In the genomic region with DNA sequence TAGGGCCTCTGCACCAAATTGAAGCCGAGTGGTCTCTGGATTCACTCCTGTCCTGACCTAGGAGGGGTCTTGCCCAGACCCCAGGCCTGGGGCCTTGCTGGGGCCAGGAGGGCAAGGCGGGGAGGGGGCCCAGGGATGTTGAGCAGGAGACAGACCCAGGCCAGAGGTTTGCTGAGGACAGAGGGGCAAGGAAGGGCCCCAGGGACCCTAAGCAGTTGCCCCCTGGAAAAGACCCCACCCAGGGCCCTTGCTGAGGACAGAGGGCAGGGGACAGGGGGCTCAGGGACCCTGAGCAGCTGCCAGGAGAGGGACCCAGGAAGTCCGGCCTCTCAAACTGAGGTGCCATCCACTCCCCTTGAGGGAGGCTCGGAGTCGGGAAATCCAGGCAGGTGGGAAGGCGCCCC, we compare ENCODE assay signal across 14 cellular contexts. TPM values are rescaled to one million over a fixed set of nuclear protein-coding genes. Genes with fewer than 3 reads are reported as not detected.
DNase-seq lines count a peak whose midpoint lies in the region; ATAC-seq, FAIRE-seq and TF ChIP-seq lines count a peak whose summit lies in the region.
"Had no signal": no experiment of that assay in that cellular context is flagged by ENCODE, and none has a peak within 500 bp of the region (broad histone marks: within the 10 kb centered on the region; RNA-seq: fewer than 3 reads in every experiment).

No MANE protein-coding gene starts in this region.

- H3K27ac Mint-ChIP-seq in WTC11, result no peak overlapping the region

- H3K9me3 Mint-ChIP-seq in WTC11, result peaks cover 8% of the 10 kb centered on the region; the same call in 1 of the 2 replicates

- peak overlapping the region; percentile 64 for H3K4me2 ChIP-seq in A549
- peak overlapping the region; percentile 37 for H3K4me2 ChIP-seq in BLaER1

- H3K27ac ChIP-seq in A549, result peak overlapping the region in 1 of 2 experiments; percentile 63; a peak in 2 of 6 replicates
- no peak overlapping the region; the same call in 1 of the 2 replicates for H3K27ac ChIP-seq in BLaER1
- no peak overlapping the region for H3K27ac ChIP-seq in kidney (ENCODE audit: low read depth in 2 of 2, low read length in 2 of 2)
- no peak overlapping the region for H3K27ac ChIP-seq in gastrocnemius medialis
- H3K27ac ChIP-seq: SK-N-MC had no signal

- TF ChIP-seq CTCF in A549 (IDR thresholded peaks at IDR 0.05), result no peak
- TF ChIP-seq CTCF in WTC11 (IDR thresholded peaks at IDR 0.05), result no peak
- TF ChIP-seq CTCF in kidney (IDR thresholded peaks at IDR 0.05; ENCODE audit: borderline replicate concordance, extremely low read depth, insufficient read depth), result no peak
- no peak for TF ChIP-seq CTCF in gastrocnemius medialis (IDR thresholded peaks at IDR 0.05 in 4 of 5, conservative IDR thresholded peaks at IDR 0.05 in 1 of 5)

- intact Hi-C loops in kidney (cut with DNase I), result loop anchor here (10.0 kb wide), 1 partner anchor 312 kb away; no protein-coding TSS in a partner anchor
- intact Hi-C loops in gastrocnemius medialis (cut with DNase I; ENCODE audit: low total_unique reads), result loop anchor here (1.0 to 10.0 kb wide), 3 partner anchors 314 to 552 kb away; a partner anchor contains a TSS

- in situ Hi-C loops in gastrocnemius medialis (cut with MboI; ENCODE audit: low sequenced_read_pairs in 4 of 4), result loop anchor here in 3 of 4 donors (5.0 to 10.0 kb wide), 3 partner anchors 412 to 455 kb away; no protein-coding TSS in a partner anchor

- H3K4me3 Mint-ChIP-seq in WTC11, result peak overlapping the region; percentile 43; the same call in 1 of the 2 replicates

- no peak for ATAC-seq in A549
- no peak for ATAC-seq in WTC11
- no peak for ATAC-seq in HG03469 (IDR thresholded peaks at IDR 0.05; ENCODE audit: unreplicated experiment)
- ATAC-seq in gastrocnemius medialis, result no peak

- H3K9ac ChIP-seq in BLaER1, result no peak overlapping the region
- H3K9ac ChIP-seq in kidney (ENCODE audit: low read length in 2 of 2), result peak overlapping the region in 1 of 2 donors; percentile 12

- POLR2A ChIA-PET in A549 (lab: Yijun Ruan, JAX) (no interaction called here), WTC11 (lab: Charles Lee) (no interaction called here)

- TF ChIP-seq POLR2A in A549 (IDR thresholded peaks at IDR 0.05; ENCODE audit: low read length), result no peak
- no peak for TF ChIP-seq POLR2A in gastrocnemius medialis (IDR thresholded peaks at IDR 0.05)

- H3K36me3 ChIP-seq in BLaER1 (no peaks in the 10 kb centered on the region), kidney (ENCODE audit: control insufficient read depth in 1 of 2, insufficient read depth in 2 of 2, low read length in 2 of 2) (no peaks in the 10 kb centered on the region), gastrocnemius medialis (no peaks in the 10 kb centered on the region)

- no peak for DNase-seq in A549 (ENCODE audit: low read depth in 1 of 2, low spot score in 1 of 2)
- no peak for DNase-seq in WTC11 (ENCODE audit: low spot score)
- peak; percentile 68 for DNase-seq in kidney
- no peak for DNase-seq in activated CD4-positive, alpha-beta T cell treated with anti-CD3 and anti-CD28 coated beads, Interleukin-2, amount 50 U/mL, for 48 hours
- no peak for DNase-seq in gastrocnemius medialis
- DNase-seq: DMS79 had no signal

- H3K4me1 ChIP-seq in A549 (peaks cover 4% of the 10 kb centered on the region; the same call in 1 of the 3 replicates), BLaER1 (peaks cover 22% of the 10 kb centered on the region), kidney (ENCODE audit: control insufficient read depth in 1 of 2, insufficient read depth in 1 of 2, low read depth in 1 of 2, low read length in 2 of 2) (peaks cover 20 to 27% of the 10 kb centered on the region in 2 donors), gastrocnemius medialis (peaks cover 4 to 12% of the 10 kb centered on the region in 2 donors)

- no peak for TF ChIP-seq EP300 in A549 (IDR thresholded peaks at IDR 0.05)

- CTCF ChIA-PET in A549 (lab: Yijun Ruan, JAX), result interaction anchor here (0.6 to 3.4 kb wide), 26 partner anchors 9 to 854 kb away, joined by 3 to 45 read pairs (median 4); no protein-coding TSS in a partner anchor
- CTCF ChIA-PET in WTC11 (lab: Charles Lee), result interaction anchor here (1.0 to 2.3 kb wide), 27 partner anchors 8 to 579 kb away, joined by 3 to 12 read pairs (median 4); a partner anchor contains a TSS

- no peaks in the 10 kb centered on the region for H3K4me1 Mint-ChIP-seq in WTC11

- TF ChIP-seq RAD21 in A549 (conservative IDR thresholded peaks at IDR 0.05 in 1 of 2, IDR thresholded peaks at IDR 0.05 in 1 of 2), result no peak

- FAIRE-seq in A549 (lab: Jason Lieb, UNC) (no peak), kidney (lab: Jason Lieb, UNC) (no peak)
- FAIRE-seq: GM12878 had no signal

- H3K9me3 ChIP-seq in A549 (no peaks in the 10 kb centered on the region), BLaER1 (0 out of 2 replicates have a peak, but pooled peaks cover 6% of the 10 kb centered on the region), kidney (ENCODE audit: control insufficient read depth in 1 of 2, low read length in 2 of 2) (peaks cover 0 to 5% of the 10 kb centered on the region in 2 donors), gastrocnemius medialis (no peaks in the 10 kb centered on the region)

- no peaks in the 10 kb centered on the region for H4K20me1 ChIP-seq in BLaER1

- H3K27me3 ChIP-seq in BLaER1 (no peaks in the 10 kb centered on the region), gastrocnemius medialis (peaks cover 0 to 2% (median 0%) of the 10 kb centered on the region in 3 donors)

- H3K36me3 Mint-ChIP-seq in WTC11, result no peaks in the 10 kb centered on the region

- peaks cover 8% of the 10 kb centered on the region for H3K27me3 Mint-ChIP-seq in WTC11 (ENCODE audit: low read depth)

- 79% methylated on average over 6 of the region's 6 CpGs for WGBS in A549 (ENCODE audit: missing lambda C conversion rate)

- no peak overlapping the region for H3K4me3 ChIP-seq in A549
- no peak overlapping the region for H3K4me3 ChIP-seq in BLaER1
- H3K4me3 ChIP-seq in kidney (ENCODE audit: low read length in 2 of 2), result no peak overlapping the region
- H3K4me3 ChIP-seq in gastrocnemius medialis, result no peak overlapping the region
- H3K4me3 ChIP-seq: GM12878, SK-N-MC had no signal

TF ChIP-seq in A549, 52 proteins besides CTCF, POLR2A, EP300 and RAD21 (continues in another document):
- TF ChIP-seq NFE2L2 (conservative IDR thresholded peaks at IDR 0.05; ENCODE audit: low read length), result no peak
- no peak for TF ChIP-seq HDAC2 (IDR thresholded peaks at IDR 0.05)
- TF ChIP-seq TFCP2L1 (CRISPR knock-in tag; IDR thresholded peaks at IDR 0.05), result no peak
- no peak for TF ChIP-seq CHD2 (IDR thresholded peaks at IDR 0.05; ENCODE audit: low read length, partially characterized antibody)
- TF ChIP-seq JUN (IDR thresholded peaks at IDR 0.05), result no peak
- no peak for TF ChIP-seq ZC3H11A (IDR thresholded peaks at IDR 0.05)
- no peak for TF ChIP-seq FOXS1 (CRISPR knock-in tag; IDR thresholded peaks at IDR 0.05)
- TF ChIP-seq, protein P1, sequence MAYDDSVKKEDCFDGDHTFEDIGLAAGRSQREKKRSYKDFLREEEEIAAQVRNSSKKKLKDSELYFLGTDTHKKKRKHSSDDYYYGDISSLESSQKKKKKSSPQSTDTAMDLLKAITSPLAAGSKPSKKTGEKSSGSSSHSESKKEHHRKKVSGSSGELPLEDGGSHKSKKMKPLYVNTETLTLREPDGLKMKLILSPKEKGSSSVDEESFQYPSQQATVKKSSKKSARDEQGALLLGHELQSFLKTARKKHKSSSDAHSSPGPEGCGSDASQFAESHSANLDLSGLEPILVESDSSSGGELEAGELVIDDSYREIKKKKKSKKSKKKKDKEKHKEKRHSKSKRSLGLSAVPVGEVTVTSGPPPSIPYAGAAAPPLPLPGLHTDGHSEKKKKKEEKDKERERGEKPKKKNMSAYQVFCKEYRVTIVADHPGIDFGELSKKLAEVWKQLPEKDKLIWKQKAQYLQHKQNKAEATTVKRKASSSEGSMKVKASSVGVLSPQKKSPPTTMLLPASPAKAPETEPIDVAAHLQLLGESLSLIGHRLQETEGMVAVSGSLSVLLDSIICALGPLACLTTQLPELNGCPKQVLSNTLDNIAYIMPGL (CRISPR knock-in tag; IDR thresholded peaks at IDR 0.05; ENCODE audit: borderline replicate concordance), result no peak
- no peak for TF ChIP-seq SMC3 (IDR thresholded peaks at IDR 0.05)
- no peak for TF ChIP-seq MAZ (IDR thresholded peaks at IDR 0.05; ENCODE audit: borderline replicate concordance, low read depth, low read length)

TF ChIP-seq in WTC11, 78 proteins besides CTCF, POLR2A, EP300 and RAD21:
- TF ChIP-seq FOXJ3 (CRISPR knock-in tag; IDR thresholded peaks at IDR 0.05; ENCODE audit: borderline replicate concordance), result no peak
- no peak for TF ChIP-seq ZNF219 (CRISPR knock-in tag; IDR thresholded peaks at IDR 0.05; ENCODE audit: borderline replicate concordance)
- TF ChIP-seq TEAD4 (CRISPR knock-in tag; IDR thresholded peaks at IDR 0.05), result no peak
- TF ChIP-seq SOX15 (CRISPR knock-in tag; IDR thresholded peaks at IDR 0.05), result no peak

RNA-seq across cellular contexts. Expression of a gene that starts 32.7 kb away (rescaled TPM):
- polyA plus RNA-seq in A549 (2011; rRNA removed), result not detected in 2 replicates
- polyA plus RNA-seq in A549 (2012; cell fraction: cytosol; rRNA removed), result not detected in 2 replicates
- not detected in 2 replicates for polyA plus RNA-seq in A549 (2012; cell fraction: nucleus; rRNA removed)
- not detected in 3 replicates for polyA plus RNA-seq in A549 (2017; fragmentation: RNase III; extraction: RNeasy Plus Mini Kit Qiagen cat#74134 plus additional on column Dnase treatment)
- not detected in 2 replicates for polyA minus RNA-seq in A549 (2011; rRNA and poly(A)+ RNA removed)
- not detected in 3 replicates for total RNA-seq in WTC11 (2021)
- total RNA-seq in kidney, result not detected
- polyA plus RNA-seq in kidney (ENCODE audit: insufficient read depth, low read depth, low replicate concordance), result not detected
- not detected for total RNA-seq in gastrocnemius medialis
- total RNA-seq: Calu3, G401, GM12878, H9 had no signal
- polyA plus RNA-seq: AG04450, GM12878 had no signal
